ENCODE assay signal across 25 cellular contexts in the genomic region with DNA sequence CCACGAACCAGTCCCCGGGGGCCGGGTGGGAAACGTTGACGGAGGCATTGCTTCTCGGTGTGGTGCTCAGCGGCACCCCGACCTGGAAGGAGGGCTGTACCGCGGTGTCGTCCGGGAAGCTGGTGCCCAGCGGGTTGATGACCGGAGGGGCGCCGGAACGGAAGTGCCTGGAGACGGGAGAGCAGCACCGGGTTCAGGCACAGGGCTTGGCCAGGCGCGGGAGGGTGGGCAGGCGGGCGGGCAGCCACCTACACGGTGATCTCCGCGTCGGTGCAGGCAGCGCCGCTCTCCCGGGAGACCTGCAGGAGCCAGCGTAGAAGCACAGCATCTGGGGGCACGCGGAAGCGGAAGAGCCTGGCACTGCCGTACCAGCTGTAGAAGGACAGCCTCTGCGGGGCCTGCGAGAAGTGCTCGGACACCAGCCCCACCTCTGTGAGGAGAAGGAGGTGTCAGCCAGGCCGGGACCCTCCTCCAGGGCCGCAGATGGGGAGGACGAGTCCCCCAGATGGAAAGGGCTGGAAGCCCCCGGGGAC.
"Had no signal": no experiment of that assay in that cellular context is flagged by ENCODE, and none has a peak within 500 bp of the region (broad histone marks: within the 10 kb centered on the region; RNA-seq: fewer than 3 reads in every experiment).

No MANE protein-coding gene starts in this region.

- H3K27ac ChIP-seq: colonic mucosa, epithelial cell of prostate, gastrocnemius medialis, neutrophil, parathyroid adenoma, sigmoid colon, testis, tibial artery had no signal

- H3K4me3 Mint-ChIP-seq: dendritic cell treated with granulocyte-macrophage colony-stimulating factor and Interleukin-4, amounts not matched to agents 40 ng/mL and 50 ng/mL, for 4 days; endodermal cell; naive thymus-derived CD8-positive, alpha-beta T cell; stimulated activated memory B cell treated with anti-CD40 and anti-IgM and Interleukin-4, amounts not matched to agents 10 μg/mL and 1 μg/mL and 100 μg/mL, for 72 hours; type B pancreatic cell had no signal

- H3K36me3 Mint-ChIP-seq: type B pancreatic cell had no signal

- H2AFZ ChIP-seq: parathyroid adenoma had no signal

- H3K27me3 Mint-ChIP-seq: dendritic cell treated with granulocyte-macrophage colony-stimulating factor and Interleukin-4, amounts not matched to agents 40 ng/mL and 50 ng/mL, for 4 days; naive thymus-derived CD8-positive, alpha-beta T cell; progenitor cell of endocrine pancreas; stimulated activated memory B cell treated with anti-CD40 and anti-IgM and Interleukin-4, amounts not matched to agents 10 μg/mL and 1 μg/mL and 100 μg/mL, for 72 hours; type B pancreatic cell had no signal

- H3K9me3 Mint-ChIP-seq: dendritic cell treated with granulocyte-macrophage colony-stimulating factor and Interleukin-4, amounts not matched to agents 40 ng/mL and 50 ng/mL, for 4 days; endodermal cell; naive thymus-derived CD8-positive, alpha-beta T cell; stimulated activated memory B cell treated with anti-CD40 and anti-IgM and Interleukin-4, amounts not matched to agents 10 μg/mL and 1 μg/mL and 100 μg/mL, for 72 hours; type B pancreatic cell had no signal

- H3K9ac ChIP-seq: parathyroid adenoma had no signal

- H3K4me3 ChIP-seq: colonic mucosa, gastrocnemius medialis, sigmoid colon, testis, tibial artery had no signal

- H3K9me3 ChIP-seq: colonic mucosa, gastrocnemius medialis, neutrophil, sigmoid colon, testis, tibial artery had no signal

- ATAC-seq: esophagus mucosa; gastrocnemius medialis; left lobe of liver; naive thymus-derived CD8-positive, alpha-beta T cell; stimulated activated memory B cell treated with anti-CD40 and anti-IgM and Interleukin-4, amounts not matched to agents 10 μg/mL and 1 μg/mL and 100 μg/mL, for 72 hours; stimulated activated naive CD8-positive, alpha-beta T cell treated with anti-CD3 and anti-CD28 coated beads, Interleukin-15, Interleukin-2, amounts not matched to agents 100 U/mL and 50 U/mL, for 24 hours had no signal

- DNase-seq: colonic mucosa; effector CD8-positive, alpha-beta T cell; endodermal cell; foreskin fibroblast; gastrocnemius medialis; mammary epithelial cell; mesendoderm; midbrain; naive thymus-derived CD8-positive, alpha-beta T cell; sigmoid colon; stimulated activated CD4-positive, alpha-beta T cell treated with anti-CD3 and anti-CD28 coated beads, Interleukin-4, amount 100 ng/mL, for 4 hours; stimulated activated naive CD8-positive, alpha-beta T cell treated with anti-CD3 and anti-CD28 coated beads, Interleukin-15, Interleukin-2, amounts not matched to agents 100 U/mL and 50 U/mL, for 24 hours; substantia nigra; testis; tibial artery had no signal

- H3K27me3 ChIP-seq: colonic mucosa, gastrocnemius medialis, neutrophil, sigmoid colon, testis, tibial artery had no signal

- FAIRE-seq: keratinocyte had no signal

- H3K27ac Mint-ChIP-seq: dendritic cell treated with granulocyte-macrophage colony-stimulating factor and Interleukin-4, amounts not matched to agents 40 ng/mL and 50 ng/mL, for 4 days; endodermal cell; progenitor cell of endocrine pancreas; stimulated activated memory B cell treated with anti-CD40 and anti-IgM and Interleukin-4, amounts not matched to agents 10 μg/mL and 1 μg/mL and 100 μg/mL, for 72 hours; type B pancreatic cell had no signal
